16 cellular contexts compared by ENCODE assay signal in genomic region chr2:173697929-173698328, GRCh38.
DNase-seq lines count a peak whose midpoint lies in the region; ATAC-seq, FAIRE-seq and TF ChIP-seq lines count a peak whose summit lies in the region.
"Had no signal": no experiment of that assay in that cellular context is flagged by ENCODE, and none has a peak within 500 bp of the region (broad histone marks: within the 10 kb centered on the region; RNA-seq: fewer than 3 reads in every experiment).

No MANE protein-coding gene starts in this region.

- H3K36me3 ChIP-seq in HEK293 (ENCODE audit: control insufficient read depth in 2 of 2, insufficient read depth in 1 of 2, low read length in 2 of 2) (peaks cover 0 to 11% of the 10 kb centered on the region in 2 experiments; a peak in 1 of 3 replicates), PC-3 (ENCODE audit: low read depth, low read length) (no peaks in the 10 kb centered on the region), H1 (ENCODE audit: control insufficient read depth in 2 of 4, insufficient read depth in 4 of 4, low read length in 3 of 4) (peaks cover 0 to 9% (median 2%) of the 10 kb centered on the region in 4 experiments; a peak in 4 of 8 replicates), ascending aorta (no peaks in the 10 kb centered on the region), A673 (ENCODE audit: insufficient read depth, low read length, poor library complexity, severe bottlenecking) (no peaks in the 10 kb centered on the region)
- H3K36me3 ChIP-seq: HAP-1 had no signal

- no peaks in the 10 kb centered on the region for H3K27me3 ChIP-seq in PC-3 (ENCODE audit: low read length)
- no peaks in the 10 kb centered on the region for H3K27me3 ChIP-seq in H1 (replicated peaks in 1 of 4; ENCODE audit: control insufficient read depth in 3 of 4, extremely low read depth in 1 of 4, insufficient read depth in 3 of 4, low read length in 3 of 4)
- no peaks in the 10 kb centered on the region for H3K27me3 ChIP-seq in ascending aorta
- H3K27me3 ChIP-seq in A673 (replicated peaks; ENCODE audit: insufficient read depth, low read depth, low read length, poor library complexity) = no peaks in the 10 kb centered on the region

- H3K56ac ChIP-seq in H1 (replicated peaks; ENCODE audit: insufficient read length, low read depth, low read length) = peak overlapping the region; percentile 90

- H3K79me2 ChIP-seq in PC-3 (ENCODE audit: low read length) (no peaks in the 10 kb centered on the region), H1 (ENCODE audit: control insufficient read depth in 1 of 2, insufficient read depth in 2 of 2, low read length in 2 of 2) (no peaks in the 10 kb centered on the region; a peak in 1 of 4 replicates)

- no peak for TF ChIP-seq RAD21 in H1 (IDR thresholded peaks at IDR 0.05 in 1 of 2, conservative IDR thresholded peaks at IDR 0.05 in 1 of 2; ENCODE audit: low read depth in 2 of 2, low read length in 2 of 2)

- peak overlapping the region; percentile 95; the same call in 1 of the 2 replicates for H2AK5ac ChIP-seq in H1 (ENCODE audit: low read depth, low read length)

- H3K9ac ChIP-seq in PC-3 (ENCODE audit: low read length) = no peak overlapping the region
- H3K9ac ChIP-seq in H1 (replicated peaks in 1 of 4; ENCODE audit: extremely low read depth in 1 of 4, low read depth in 3 of 4, low read length in 3 of 4) = no peak overlapping the region

- no peak overlapping the region for H3K4ac ChIP-seq in H1 (replicated peaks; ENCODE audit: insufficient read length, low read depth, low read length)

- intact Hi-C loops in PC-3 (cut with micrococcal nuclease) = no loop called here
- intact Hi-C loops in ascending aorta (cut with DNase I) = no loop called here
- intact Hi-C loops in A673 (cut with micrococcal nuclease; ENCODE audit: unreplicated experiment) = no loop called here

- H3K4me3 ChIP-seq in HEK293 (ENCODE audit: low read depth, low read length) = no peak overlapping the region
- no peak overlapping the region for H3K4me3 ChIP-seq in PC-3 (ENCODE audit: low read length)
- no peak overlapping the region for H3K4me3 ChIP-seq in H1 (ENCODE audit: extremely low read depth in 1 of 4, insufficient read depth in 2 of 4, low read depth in 3 of 4, low read length in 4 of 4)
- H3K4me3 ChIP-seq in ascending aorta = no peak overlapping the region
- H3K4me3 ChIP-seq in A673 (ENCODE audit: low read depth, low read length, poor library complexity, severe bottlenecking) = no peak overlapping the region
- H3K4me3 ChIP-seq: HAP-1 had no signal

- H3K14ac ChIP-seq in H1 (ENCODE audit: insufficient read length) = no peak overlapping the region

- H3K9me2 ChIP-seq in PC-3 (replicated peaks; ENCODE audit: low read length) = no peaks in the 10 kb centered on the region

- no peaks in the 10 kb centered on the region for H3F3A ChIP-seq in PC-3 (ENCODE audit: low read length, unreplicated experiment)

- no peaks in the 10 kb centered on the region for H4K20me1 ChIP-seq in PC-3 (ENCODE audit: low read length)
- H4K20me1 ChIP-seq in H1 (replicated peaks in 1 of 2; ENCODE audit: control insufficient read depth in 1 of 2, insufficient read depth in 2 of 2, low read length in 2 of 2) = peaks cover 0 to 6% of the 10 kb centered on the region in 2 experiments

- H4K8ac ChIP-seq in H1 (ENCODE audit: extremely low read depth, insufficient read depth, low read length) = no peak overlapping the region

- H2BK15ac ChIP-seq in H1 (ENCODE audit: low read length) = no peak overlapping the region

- no peaks in the 10 kb centered on the region for H3K4me1 ChIP-seq in HEK293 (ENCODE audit: control insufficient read depth, insufficient read depth, low read length)
- H3K4me1 ChIP-seq in PC-3 (ENCODE audit: insufficient read depth, low read length) = no peaks in the 10 kb centered on the region
- no peaks in the 10 kb centered on the region for H3K4me1 ChIP-seq in H1 (replicated peaks in 1 of 4; ENCODE audit: control insufficient read depth in 3 of 4, insufficient read depth in 4 of 4, low read length in 3 of 4)
- no peaks in the 10 kb centered on the region for H3K4me1 ChIP-seq in ascending aorta
- no peaks in the 10 kb centered on the region for H3K4me1 ChIP-seq in A673 (ENCODE audit: insufficient read depth, low read length, poor library complexity, severe bottlenecking)
- H3K4me1 ChIP-seq: HAP-1 had no signal

- peaks cover 8% of the 10 kb centered on the region for H3K23me2 ChIP-seq in H1 (ENCODE audit: low read depth, low read length)

- FAIRE-seq in H1 (lab: Jason Lieb, UNC) = no peak
- FAIRE-seq: A204.1 had no signal

- no peak overlapping the region for H4K91ac ChIP-seq in H1 (replicated peaks; ENCODE audit: insufficient read length, low read length)

- no peak overlapping the region for H3K23ac ChIP-seq in H1 (ENCODE audit: insufficient read length)

- POLR2A ChIA-PET in HEK293 (lab: Yijun Ruan, JAX) (no interaction called here), PC-3 (lab: Charles Lee; ENCODE audit: unreplicated experiment) (no interaction called here), H1 (lab: Charles Lee; ENCODE audit: partially characterized antibody) (no interaction called here), A673 (lab: Charles Lee; ENCODE audit: low non-redundant PET) (no interaction called here)

- H2BK5ac ChIP-seq in H1 (ENCODE audit: low read depth, low read length) = no peak overlapping the region

- H3K4me2 ChIP-seq in PC-3 (ENCODE audit: low read length) (no peak overlapping the region), H1 (ENCODE audit: insufficient read depth in 1 of 2, low read depth in 2 of 2, low read length in 2 of 2) (no peak overlapping the region)

- no peak overlapping the region for H3K18ac ChIP-seq in H1 (ENCODE audit: extremely low read depth, low read length)

- no peak for TF ChIP-seq POLR2A in H1 (IDR thresholded peaks at IDR 0.05; ENCODE audit: control extremely low read depth in 1 of 2, low read depth in 2 of 2, low read length in 2 of 2)

- TF ChIP-seq CTCF in HEK293 (tag by site-specific recombination; IDR thresholded peaks at IDR 0.05) (no peak), PC-3 (conservative IDR thresholded peaks at IDR 0.05; ENCODE audit: low read depth, low read length) (no peak), H1 (IDR thresholded peaks at IDR 0.05; ENCODE audit: control extremely low read depth in 1 of 3, insufficient read depth in 1 of 3, low read depth in 1 of 3, low read length in 3 of 3) (no peak), ascending aorta (IDR thresholded peaks at IDR 0.05) (no peak), A673 (conservative IDR thresholded peaks at IDR 0.05; ENCODE audit: low read depth, low read length) (no peak)

- 95 to 100% methylated on average over 1 of the region's 1 CpG for WGBS in H1 (ENCODE audit: extremely low coverage in 1 of 2, insufficient coverage in 1 of 2, insufficient read length in 1 of 2, insufficient replicate concordance in 2 of 2, low coverage in 1 of 2, low lambda C conversion rate in 2 of 2, missing lambda C conversion rate in 1 of 2), 2 experiments

- no peak overlapping the region for H3K27ac ChIP-seq in HEK293 (ENCODE audit: extremely low read depth, low read depth, low read length)
- H3K27ac ChIP-seq in PC-3 (ENCODE audit: low read length) = no peak overlapping the region
- no peak overlapping the region for H3K27ac ChIP-seq in H1 (ENCODE audit: low read depth, low read length)
- H3K27ac ChIP-seq in ascending aorta = no peak overlapping the region
- no peak overlapping the region for H3K27ac ChIP-seq in A673 (ENCODE audit: low read depth, low read length, poor library complexity, severe bottlenecking)
- H3K27ac ChIP-seq: C4-2B had no signal

- no peak overlapping the region for H2BK120ac ChIP-seq in H1 (replicated peaks; ENCODE audit: low read depth, low read length)

- H4K5ac ChIP-seq in H1 (ENCODE audit: insufficient read length, low read depth, low read length) = no peak overlapping the region

- no peak overlapping the region for H2AFZ ChIP-seq in PC-3 (ENCODE audit: low read length)
- no peak overlapping the region for H2AFZ ChIP-seq in H1 (ENCODE audit: low read length)

- BruUV-seq in PC-3 (replicated peaks; lab: Mats Ljungman, UMichigan) = TSS peak; percentile 41
- BruUV-seq in A673 (replicated peaks; lab: Mats Ljungman, UMichigan) = no TSS peak

- CTCF ChIA-PET in HEK293 (lab: Yijun Ruan, JAX) (no interaction called here), PC-3 (lab: Charles Lee) (no interaction called here), H1 (lab: Charles Lee; ENCODE audit: partially characterized antibody) (no interaction called here), A673 (lab: Charles Lee) (no interaction called here)

- no peak for TF ChIP-seq EP300 in H1 (IDR thresholded peaks at IDR 0.05; ENCODE audit: borderline replicate concordance in 1 of 2, low read depth in 2 of 2, low read length in 2 of 2)

- no peaks in the 10 kb centered on the region for H3K79me1 ChIP-seq in H1 (ENCODE audit: low read depth, low read length)

- no peak overlapping the region for H2BK20ac ChIP-seq in H1 (ENCODE audit: low read length)

- H3K9me3 ChIP-seq in HEK293 (ENCODE audit: control insufficient read depth, insufficient read depth, low read depth, low read length) (no peaks in the 10 kb centered on the region), PC-3 (ENCODE audit: low read length) (no peaks in the 10 kb centered on the region), H1 (ENCODE audit: insufficient read depth in 2 of 2, low read depth in 1 of 2, low read length in 1 of 2) (peaks cover 4 to 5% of the 10 kb centered on the region in 2 experiments; a peak in 2 of 4 replicates), ascending aorta (no peaks in the 10 kb centered on the region), A673 (ENCODE audit: low read depth, low read length, poor library complexity, severe bottlenecking) (no peaks in the 10 kb centered on the region)

- no peak overlapping the region for H2BK12ac ChIP-seq in H1 (ENCODE audit: low read depth, low read length)

- no peak for DNase-seq in PC-3
- DNase-seq in H1 (ENCODE audit: low read depth in 1 of 2, low spot score in 2 of 2) = no peak
- no peak for DNase-seq in ascending aorta (ENCODE audit: low spot score in 2 of 2)
- DNase-seq in activated CD4-positive, alpha-beta T cell treated with anti-CD3 and anti-CD28 coated beads for 1 hour = no peak
- no peak for DNase-seq in NCI-H510A (lab: John Stamatoyannopoulos, UW)
- DNase-seq in A673 (ENCODE audit: low spot score) = no peak
- DNase-seq: AML-193; CD4-positive, alpha-beta memory T cell; DMS153; DMS79; GDM1; GOT3 had no signal

- no peak for ATAC-seq in PC-3

TF ChIP-seq in HEK293, 187 proteins besides CTCF, POLR2A, EP300 and RAD21 (continues in another document):
- TF ChIP-seq ZNF341 (tag by site-specific recombination; IDR thresholded peaks at IDR 0.05; ENCODE audit: low read depth) = no peak
- TF ChIP-seq HOXA7 (CRISPR knock-in tag; IDR thresholded peaks at IDR 0.05; ENCODE audit: borderline replicate concordance) = no peak
- TF ChIP-seq ZNF174 (tag by site-specific recombination; IDR thresholded peaks at IDR 0.05) = no peak
- no peak for TF ChIP-seq ZNF792 (tag by site-specific recombination; IDR thresholded peaks at IDR 0.05)

TF ChIP-seq in H1, 55 proteins besides CTCF, POLR2A, EP300 and RAD21:
- TF ChIP-seq MAFK (IDR thresholded peaks at IDR 0.05; ENCODE audit: low read depth, low read length) = no peak
- no peak for TF ChIP-seq SIX5 (IDR thresholded peaks at IDR 0.05; ENCODE audit: low read depth, low read length)
- no peak for TF ChIP-seq BACH1 (IDR thresholded peaks at IDR 0.05; ENCODE audit: low read length)
- no peak for TF ChIP-seq SP1 (IDR thresholded peaks at IDR 0.05; ENCODE audit: low read depth, low read length)
- TF ChIP-seq GABPA (IDR thresholded peaks at IDR 0.05; ENCODE audit: borderline replicate concordance, insufficient read depth, low read length) = no peak
TF ChIP-seq in H1: peak in this region for 0.
